In the genomic region with DNA sequence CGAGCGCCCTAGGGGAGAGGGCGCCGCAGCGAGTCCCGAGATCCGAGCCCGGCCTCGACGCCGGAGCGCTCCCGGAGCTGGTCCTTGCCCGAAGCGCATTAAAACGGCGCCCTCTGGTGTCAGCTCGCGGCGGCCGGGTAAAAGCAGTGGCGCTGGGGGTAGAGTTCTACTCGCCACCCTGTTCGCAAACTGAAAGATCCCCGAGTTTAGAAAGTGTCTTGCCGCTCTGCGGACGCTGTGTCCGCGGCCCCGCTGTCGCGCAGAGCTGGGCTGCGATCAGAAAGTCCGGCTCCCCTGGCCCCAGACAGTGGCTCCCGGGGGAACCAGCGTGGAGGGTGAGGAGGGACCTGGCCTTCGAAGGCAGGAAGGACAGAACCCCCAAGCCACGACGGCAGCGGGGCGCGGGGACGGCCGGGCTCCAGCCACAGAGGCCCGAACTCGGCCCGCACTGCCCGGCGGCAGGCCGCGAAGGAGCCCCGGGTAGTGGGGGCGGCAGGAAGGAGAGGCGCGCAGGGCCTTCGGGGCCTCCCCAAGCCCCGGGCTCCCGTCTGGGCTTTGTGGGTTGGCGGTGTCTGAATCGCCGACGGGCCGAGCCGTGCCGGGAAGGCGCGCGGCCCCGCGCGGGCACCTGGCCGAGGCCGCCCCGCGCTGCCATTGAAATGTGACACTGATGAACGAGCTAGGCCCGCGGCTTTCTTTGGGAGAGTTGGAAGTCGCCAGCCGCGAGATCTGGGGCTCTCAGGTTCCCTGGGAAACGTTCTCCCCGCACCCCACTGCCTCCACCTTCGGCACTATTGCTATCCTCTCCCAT, we compare ENCODE assay signal across 1 cellular context.
TF ChIP-seq lines count a peak whose summit lies in the region.

No MANE protein-coding gene starts in this region.

TF ChIP-seq in HepG2, 621 proteins besides CTCF, POLR2A, EP300 and RAD21 (continued from another document and continues in another):
- TF ChIP-seq, protein P1, sequence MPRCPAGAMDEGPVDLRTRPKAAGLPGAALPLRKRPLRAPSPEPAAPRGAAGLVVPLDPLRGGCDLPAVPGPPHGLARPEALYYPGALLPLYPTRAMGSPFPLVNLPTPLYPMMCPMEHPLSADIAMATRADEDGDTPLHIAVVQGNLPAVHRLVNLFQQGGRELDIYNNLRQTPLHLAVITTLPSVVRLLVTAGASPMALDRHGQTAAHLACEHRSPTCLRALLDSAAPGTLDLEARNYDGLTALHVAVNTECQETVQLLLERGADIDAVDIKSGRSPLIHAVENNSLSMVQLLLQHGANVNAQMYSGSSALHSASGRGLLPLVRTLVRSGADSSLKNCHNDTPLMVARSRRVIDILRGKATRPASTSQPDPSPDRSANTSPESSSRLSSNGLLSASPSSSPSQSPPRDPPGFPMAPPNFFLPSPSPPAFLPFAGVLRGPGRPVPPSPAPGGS (CRISPR knock-in tag; IDR thresholded peaks at IDR 0.05): no peak
- TF ChIP-seq, protein P2, sequence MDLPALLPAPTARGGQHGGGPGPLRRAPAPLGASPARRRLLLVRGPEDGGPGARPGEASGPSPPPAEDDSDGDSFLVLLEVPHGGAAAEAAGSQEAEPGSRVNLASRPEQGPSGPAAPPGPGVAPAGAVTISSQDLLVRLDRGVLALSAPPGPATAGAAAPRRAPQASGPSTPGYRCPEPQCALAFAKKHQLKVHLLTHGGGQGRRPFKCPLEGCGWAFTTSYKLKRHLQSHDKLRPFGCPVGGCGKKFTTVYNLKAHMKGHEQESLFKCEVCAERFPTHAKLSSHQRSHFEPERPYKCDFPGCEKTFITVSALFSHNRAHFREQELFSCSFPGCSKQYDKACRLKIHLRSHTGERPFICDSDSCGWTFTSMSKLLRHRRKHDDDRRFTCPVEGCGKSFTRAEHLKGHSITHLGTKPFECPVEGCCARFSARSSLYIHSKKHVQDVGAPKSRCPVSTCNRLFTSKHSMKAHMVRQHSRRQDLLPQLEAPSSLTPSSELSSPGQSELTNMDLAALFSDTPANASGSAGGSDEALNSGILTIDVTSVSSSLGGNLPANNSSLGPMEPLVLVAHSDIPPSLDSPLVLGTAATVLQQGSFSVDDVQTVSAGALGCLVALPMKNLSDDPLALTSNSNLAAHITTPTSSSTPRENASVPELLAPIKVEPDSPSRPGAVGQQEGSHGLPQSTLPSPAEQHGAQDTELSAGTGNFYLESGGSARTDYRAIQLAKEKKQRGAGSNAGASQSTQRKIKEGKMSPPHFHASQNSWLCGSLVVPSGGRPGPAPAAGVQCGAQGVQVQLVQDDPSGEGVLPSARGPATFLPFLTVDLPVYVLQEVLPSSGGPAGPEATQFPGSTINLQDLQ (CRISPR knock-in tag; IDR thresholded peaks at IDR 0.05): no peak
- TF ChIP-seq SATB2 (CRISPR knock-in tag; IDR thresholded peaks at IDR 0.05) (no peak), ZNF7 (CRISPR knock-in tag; IDR thresholded peaks at IDR 0.05) (no peak), TOE1 (CRISPR knock-in tag; IDR thresholded peaks at IDR 0.05) (no peak), ZNF232 (CRISPR knock-in tag; IDR thresholded peaks at IDR 0.05; ENCODE audit: borderline replicate concordance) (no peak), ZFY (CRISPR knock-in tag; IDR thresholded peaks at IDR 0.05) (no peak), MTA1 (CRISPR knock-in tag; IDR thresholded peaks at IDR 0.05; ENCODE audit: borderline replicate concordance) (peak; percentile 42; the same call in 1 of the 2 replicates), NFE2L2 (IDR thresholded peaks at IDR 0.05; ENCODE audit: low read length) (no peak), ZBTB7A (CRISPR knock-in tag; IDR thresholded peaks at IDR 0.05) (no peak), FOXP1 (IDR thresholded peaks at IDR 0.05) (no peak), FOXP1 (CRISPR knock-in tag; IDR thresholded peaks at IDR 0.05) (no peak), ZNF331 (CRISPR knock-in tag; IDR thresholded peaks at IDR 0.05) (no peak; the same call in 1 of the 2 replicates), ZNF501 (CRISPR knock-in tag; IDR thresholded peaks at IDR 0.05) (peak; percentile 73), ZNF30 (CRISPR knock-in tag; IDR thresholded peaks at IDR 0.05) (no peak), POLR2G (IDR thresholded peaks at IDR 0.05; ENCODE audit: low read depth, low read length) (no peak), ZMYM4 (CRISPR knock-in tag; IDR thresholded peaks at IDR 0.05) (no peak; the same call in 1 of the 2 replicates), EEA1 (CRISPR knock-in tag; IDR thresholded peaks at IDR 0.05; ENCODE audit: borderline replicate concordance) (no peak), KDM6A (CRISPR knock-in tag; IDR thresholded peaks at IDR 0.05; ENCODE audit: low read depth) (no peak), ZNF768 (CRISPR knock-in tag; IDR thresholded peaks at IDR 0.05) (peak; percentile 49; the same call in 1 of the 2 replicates), ZNF430 (CRISPR knock-in tag; IDR thresholded peaks at IDR 0.05) (no peak)
- TF ChIP-seq, protein P3, sequence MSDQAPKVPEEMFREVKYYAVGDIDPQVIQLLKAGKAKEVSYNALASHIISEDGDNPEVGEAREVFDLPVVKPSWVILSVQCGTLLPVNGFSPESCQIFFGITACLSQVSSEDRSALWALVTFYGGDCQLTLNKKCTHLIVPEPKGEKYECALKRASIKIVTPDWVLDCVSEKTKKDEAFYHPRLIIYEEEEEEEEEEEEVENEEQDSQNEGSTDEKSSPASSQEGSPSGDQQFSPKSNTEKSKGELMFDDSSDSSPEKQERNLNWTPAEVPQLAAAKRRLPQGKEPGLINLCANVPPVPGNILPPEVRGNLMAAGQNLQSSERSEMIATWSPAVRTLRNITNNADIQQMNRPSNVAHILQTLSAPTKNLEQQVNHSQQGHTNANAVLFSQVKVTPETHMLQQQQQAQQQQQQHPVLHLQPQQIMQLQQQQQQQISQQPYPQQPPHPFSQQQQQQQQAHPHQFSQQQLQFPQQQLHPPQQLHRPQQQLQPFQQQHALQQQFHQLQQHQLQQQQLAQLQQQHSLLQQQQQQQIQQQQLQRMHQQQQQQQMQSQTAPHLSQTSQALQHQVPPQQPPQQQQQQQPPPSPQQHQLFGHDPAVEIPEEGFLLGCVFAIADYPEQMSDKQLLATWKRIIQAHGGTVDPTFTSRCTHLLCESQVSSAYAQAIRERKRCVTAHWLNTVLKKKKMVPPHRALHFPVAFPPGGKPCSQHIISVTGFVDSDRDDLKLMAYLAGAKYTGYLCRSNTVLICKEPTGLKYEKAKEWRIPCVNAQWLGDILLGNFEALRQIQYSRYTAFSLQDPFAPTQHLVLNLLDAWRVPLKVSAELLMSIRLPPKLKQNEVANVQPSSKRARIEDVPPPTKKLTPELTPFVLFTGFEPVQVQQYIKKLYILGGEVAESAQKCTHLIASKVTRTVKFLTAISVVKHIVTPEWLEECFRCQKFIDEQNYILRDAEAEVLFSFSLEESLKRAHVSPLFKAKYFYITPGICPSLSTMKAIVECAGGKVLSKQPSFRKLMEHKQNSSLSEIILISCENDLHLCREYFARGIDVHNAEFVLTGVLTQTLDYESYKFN (CRISPR knock-in tag; conservative IDR thresholded peaks at IDR 0.05): no peak
- TF ChIP-seq, protein P4, sequence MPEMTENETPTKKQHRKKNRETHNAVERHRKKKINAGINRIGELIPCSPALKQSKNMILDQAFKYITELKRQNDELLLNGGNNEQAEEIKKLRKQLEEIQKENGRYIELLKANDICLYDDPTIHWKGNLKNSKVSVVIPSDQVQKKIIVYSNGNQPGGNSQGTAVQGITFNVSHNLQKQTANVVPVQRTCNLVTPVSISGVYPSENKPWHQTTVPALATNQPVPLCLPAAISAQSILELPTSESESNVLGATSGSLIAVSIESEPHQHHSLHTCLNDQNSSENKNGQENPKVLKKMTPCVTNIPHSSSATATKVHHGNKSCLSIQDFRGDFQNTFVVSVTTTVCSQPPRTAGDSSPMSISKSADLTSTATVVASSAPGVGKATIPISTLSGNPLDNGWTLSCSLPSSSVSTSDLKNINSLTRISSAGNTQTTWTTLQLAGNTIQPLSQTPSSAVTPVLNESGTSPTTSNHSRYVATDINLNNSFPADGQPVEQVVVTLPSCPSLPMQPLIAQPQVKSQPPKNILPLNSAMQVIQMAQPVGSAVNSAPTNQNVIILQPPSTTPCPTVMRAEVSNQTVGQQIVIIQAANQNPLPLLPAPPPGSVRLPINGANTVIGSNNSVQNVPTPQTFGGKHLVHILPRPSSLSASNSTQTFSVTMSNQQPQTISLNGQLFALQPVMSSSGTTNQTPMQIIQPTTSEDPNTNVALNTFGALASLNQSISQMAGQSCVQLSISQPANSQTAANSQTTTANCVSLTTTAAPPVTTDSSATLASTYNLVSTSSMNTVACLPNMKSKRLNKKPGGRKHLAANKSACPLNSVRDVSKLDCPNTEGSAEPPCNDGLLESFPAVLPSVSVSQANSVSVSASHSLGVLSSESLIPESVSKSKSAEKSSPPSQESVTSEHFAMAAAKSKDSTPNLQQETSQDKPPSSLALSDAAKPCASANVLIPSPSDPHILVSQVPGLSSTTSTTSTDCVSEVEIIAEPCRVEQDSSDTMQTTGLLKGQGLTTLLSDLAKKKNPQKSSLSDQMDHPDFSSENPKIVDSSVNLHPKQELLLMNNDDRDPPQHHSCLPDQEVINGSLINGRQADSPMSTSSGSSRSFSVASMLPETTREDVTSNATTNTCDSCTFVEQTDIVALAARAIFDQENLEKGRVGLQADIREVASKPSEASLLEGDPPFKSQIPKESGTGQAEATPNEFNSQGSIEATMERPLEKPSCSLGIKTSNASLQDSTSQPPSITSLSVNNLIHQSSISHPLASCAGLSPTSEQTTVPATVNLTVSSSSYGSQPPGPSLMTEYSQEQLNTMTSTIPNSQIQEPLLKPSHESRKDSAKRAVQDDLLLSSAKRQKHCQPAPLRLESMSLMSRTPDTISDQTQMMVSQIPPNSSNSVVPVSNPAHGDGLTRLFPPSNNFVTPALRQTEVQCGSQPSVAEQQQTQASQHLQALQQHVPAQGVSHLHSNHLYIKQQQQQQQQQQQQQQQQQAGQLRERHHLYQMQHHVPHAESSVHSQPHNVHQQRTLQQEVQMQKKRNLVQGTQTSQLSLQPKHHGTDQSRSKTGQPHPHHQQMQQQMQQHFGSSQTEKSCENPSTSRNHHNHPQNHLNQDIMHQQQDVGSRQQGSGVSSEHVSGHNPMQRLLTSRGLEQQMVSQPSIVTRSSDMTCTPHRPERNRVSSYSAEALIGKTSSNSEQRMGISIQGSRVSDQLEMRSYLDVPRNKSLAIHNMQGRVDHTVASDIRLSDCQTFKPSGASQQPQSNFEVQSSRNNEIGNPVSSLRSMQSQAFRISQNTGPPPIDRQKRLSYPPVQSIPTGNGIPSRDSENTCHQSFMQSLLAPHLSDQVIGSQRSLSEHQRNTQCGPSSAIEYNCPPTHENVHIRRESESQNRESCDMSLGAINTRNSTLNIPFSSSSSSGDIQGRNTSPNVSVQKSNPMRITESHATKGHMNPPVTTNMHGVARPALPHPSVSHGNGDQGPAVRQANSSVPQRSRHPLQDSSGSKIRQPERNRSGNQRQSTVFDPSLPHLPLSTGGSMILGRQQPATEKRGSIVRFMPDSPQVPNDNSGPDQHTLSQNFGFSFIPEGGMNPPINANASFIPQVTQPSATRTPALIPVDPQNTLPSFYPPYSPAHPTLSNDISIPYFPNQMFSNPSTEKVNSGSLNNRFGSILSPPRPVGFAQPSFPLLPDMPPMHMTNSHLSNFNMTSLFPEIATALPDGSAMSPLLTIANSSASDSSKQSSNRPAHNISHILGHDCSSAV (CRISPR knock-in tag; IDR thresholded peaks at IDR 0.05; ENCODE audit: borderline replicate concordance): no peak
- TF ChIP-seq, protein P5, sequence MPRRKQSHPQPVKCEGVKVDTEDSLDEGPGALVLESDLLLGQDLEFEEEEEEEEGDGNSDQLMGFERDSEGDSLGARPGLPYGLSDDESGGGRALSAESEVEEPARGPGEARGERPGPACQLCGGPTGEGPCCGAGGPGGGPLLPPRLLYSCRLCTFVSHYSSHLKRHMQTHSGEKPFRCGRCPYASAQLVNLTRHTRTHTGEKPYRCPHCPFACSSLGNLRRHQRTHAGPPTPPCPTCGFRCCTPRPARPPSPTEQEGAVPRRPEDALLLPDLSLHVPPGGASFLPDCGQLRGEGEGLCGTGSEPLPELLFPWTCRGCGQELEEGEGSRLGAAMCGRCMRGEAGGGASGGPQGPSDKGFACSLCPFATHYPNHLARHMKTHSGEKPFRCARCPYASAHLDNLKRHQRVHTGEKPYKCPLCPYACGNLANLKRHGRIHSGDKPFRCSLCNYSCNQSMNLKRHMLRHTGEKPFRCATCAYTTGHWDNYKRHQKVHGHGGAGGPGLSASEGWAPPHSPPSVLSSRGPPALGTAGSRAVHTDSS (CRISPR knock-in tag; conservative IDR thresholded peaks at IDR 0.05): no peak
- TF ChIP-seq, protein P6, sequence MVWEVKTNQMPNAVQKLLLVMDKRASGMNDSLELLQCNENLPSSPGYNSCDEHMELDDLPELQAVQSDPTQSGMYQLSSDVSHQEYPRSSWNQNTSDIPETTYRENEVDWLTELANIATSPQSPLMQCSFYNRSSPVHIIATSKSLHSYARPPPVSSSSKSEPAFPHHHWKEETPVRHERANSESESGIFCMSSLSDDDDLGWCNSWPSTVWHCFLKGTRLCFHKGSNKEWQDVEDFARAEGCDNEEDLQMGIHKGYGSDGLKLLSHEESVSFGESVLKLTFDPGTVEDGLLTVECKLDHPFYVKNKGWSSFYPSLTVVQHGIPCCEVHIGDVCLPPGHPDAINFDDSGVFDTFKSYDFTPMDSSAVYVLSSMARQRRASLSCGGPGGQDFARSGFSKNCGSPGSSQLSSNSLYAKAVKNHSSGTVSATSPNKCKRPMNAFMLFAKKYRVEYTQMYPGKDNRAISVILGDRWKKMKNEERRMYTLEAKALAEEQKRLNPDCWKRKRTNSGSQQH (CRISPR knock-in tag; IDR thresholded peaks at IDR 0.05; ENCODE audit: low read depth): no peak
- TF ChIP-seq, protein P7, sequence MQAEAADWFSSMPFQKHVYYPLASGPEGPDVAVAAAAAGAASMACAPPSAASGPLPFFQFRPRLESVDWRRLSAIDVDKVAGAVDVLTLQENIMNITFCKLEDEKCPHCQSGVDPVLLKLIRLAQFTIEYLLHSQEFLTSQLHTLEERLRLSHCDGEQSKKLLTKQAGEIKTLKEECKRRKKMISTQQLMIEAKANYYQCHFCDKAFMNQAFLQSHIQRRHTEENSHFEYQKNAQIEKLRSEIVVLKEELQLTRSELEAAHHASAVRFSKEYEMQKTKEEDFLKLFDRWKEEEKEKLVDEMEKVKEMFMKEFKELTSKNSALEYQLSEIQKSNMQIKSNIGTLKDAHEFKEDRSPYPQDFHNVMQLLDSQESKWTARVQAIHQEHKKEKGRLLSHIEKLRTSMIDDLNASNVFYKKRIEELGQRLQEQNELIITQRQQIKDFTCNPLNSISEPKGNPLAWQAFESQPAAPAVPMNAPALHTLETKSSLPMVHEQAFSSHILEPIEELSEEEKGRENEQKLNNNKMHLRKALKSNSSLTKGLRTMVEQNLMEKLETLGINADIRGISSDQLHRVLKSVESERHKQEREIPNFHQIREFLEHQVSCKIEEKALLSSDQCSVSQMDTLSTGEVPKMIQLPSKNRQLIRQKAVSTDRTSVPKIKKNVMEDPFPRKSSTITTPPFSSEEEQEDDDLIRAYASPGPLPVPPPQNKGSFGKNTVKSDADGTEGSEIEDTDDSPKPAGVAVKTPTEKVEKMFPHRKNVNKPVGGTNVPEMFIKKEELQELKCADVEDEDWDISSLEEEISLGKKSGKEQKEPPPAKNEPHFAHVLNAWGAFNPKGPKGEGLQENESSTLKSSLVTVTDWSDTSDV (CRISPR knock-in tag; IDR thresholded peaks at IDR 0.05): peak; percentile 73; the same call in 1 of the 2 replicates
- TF ChIP-seq, protein P8, sequence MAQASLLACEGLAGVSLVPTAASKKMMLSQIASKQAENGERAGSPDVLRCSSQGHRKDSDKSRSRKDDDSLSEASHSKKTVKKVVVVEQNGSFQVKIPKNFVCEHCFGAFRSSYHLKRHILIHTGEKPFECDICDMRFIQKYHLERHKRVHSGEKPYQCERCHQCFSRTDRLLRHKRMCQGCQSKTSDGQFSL (CRISPR knock-in tag; IDR thresholded peaks at IDR 0.05): no peak
- TF ChIP-seq, protein P9, sequence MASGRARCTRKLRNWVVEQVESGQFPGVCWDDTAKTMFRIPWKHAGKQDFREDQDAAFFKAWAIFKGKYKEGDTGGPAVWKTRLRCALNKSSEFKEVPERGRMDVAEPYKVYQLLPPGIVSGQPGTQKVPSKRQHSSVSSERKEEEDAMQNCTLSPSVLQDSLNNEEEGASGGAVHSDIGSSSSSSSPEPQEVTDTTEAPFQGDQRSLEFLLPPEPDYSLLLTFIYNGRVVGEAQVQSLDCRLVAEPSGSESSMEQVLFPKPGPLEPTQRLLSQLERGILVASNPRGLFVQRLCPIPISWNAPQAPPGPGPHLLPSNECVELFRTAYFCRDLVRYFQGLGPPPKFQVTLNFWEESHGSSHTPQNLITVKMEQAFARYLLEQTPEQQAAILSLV (CRISPR knock-in tag; IDR thresholded peaks at IDR 0.05; ENCODE audit: borderline replicate concordance): no peak
